In genomic region chr10:42986618-42987017, GRCh38 we compare ENCODE assay signal across 1 cellular context.
A peak's percentile ranks its signal among the peaks of the same experiment; 100 is the strongest.
TF ChIP-seq lines count a peak whose summit lies in the region.

No MANE protein-coding gene starts in this region.

TF ChIP-seq in HEK293, 187 proteins besides CTCF, POLR2A, EP300 and RAD21 (continued from another document):
- no peak for TF ChIP-seq PRDM4 (tag by site-specific recombination; IDR thresholded peaks at IDR 0.05)
- no peak for TF ChIP-seq ZFHX2 (tag by site-specific recombination; conservative IDR thresholded peaks at IDR 0.05)
- no peak for TF ChIP-seq ZNF214 (tag by site-specific recombination; IDR thresholded peaks at IDR 0.05; ENCODE audit: borderline replicate concordance)
- no peak for TF ChIP-seq ZBTB20 (tag by site-specific recombination; IDR thresholded peaks at IDR 0.05)
- TF ChIP-seq ZNF518A (tag by site-specific recombination; conservative IDR thresholded peaks at IDR 0.05; ENCODE audit: low read depth), result no peak
- TF ChIP-seq ZNF571 (tag by site-specific recombination; IDR thresholded peaks at IDR 0.05), result no peak
- TF ChIP-seq ZNF658 (tag by site-specific recombination; IDR thresholded peaks at IDR 0.05), result no peak
- no peak for TF ChIP-seq ZBTB49 (tag by site-specific recombination; IDR thresholded peaks at IDR 0.05; ENCODE audit: low read depth)
- TF ChIP-seq ZNF610 (tag by site-specific recombination; IDR thresholded peaks at IDR 0.05; ENCODE audit: borderline replicate concordance), result no peak
- TF ChIP-seq ZSCAN30 (tag by site-specific recombination; IDR thresholded peaks at IDR 0.05), result no peak
- TF ChIP-seq ZBTB17 (tag by site-specific recombination; IDR thresholded peaks at IDR 0.05), result peak; percentile 39; the same call in 1 of the 2 replicates
- TF ChIP-seq ZNF624 (tag by site-specific recombination; IDR thresholded peaks at IDR 0.05), result no peak
- peak; percentile 33 for TF ChIP-seq SETDB1 (IDR thresholded peaks at IDR 0.05; ENCODE audit: insufficient read length, low read length)
- no peak for TF ChIP-seq BCL11B (tag by site-specific recombination; IDR thresholded peaks at IDR 0.05; ENCODE audit: low read depth)
TF ChIP-seq in HEK293: peak in this region for 3.
